Comparison of ENCODE assay signal across 14 cellular contexts in genomic region chr11:116070555-116070954, GRCh38.
DNase-seq lines count a peak whose midpoint lies in the region; ATAC-seq and TF ChIP-seq lines count a peak whose summit lies in the region.
"Had no signal": no experiment of that assay in that cellular context is flagged by ENCODE, and none has a peak within 500 bp of the region (broad histone marks: within the 10 kb centered on the region; RNA-seq: fewer than 3 reads in every experiment).

No MANE protein-coding gene starts in this region.

- peaks cover 3% of the 10 kb centered on the region for H3K9me3 ChIP-seq in mesodermal cell (ENCODE audit: control insufficient read depth, low read length)
- H3K9me3 ChIP-seq: A549 had no signal

- 79 to 83% methylated on average over 3 to 4 of the region's 4 CpGs for WGBS in mesodermal cell (ENCODE audit: insufficient coverage in 2 of 2), 2 experiments

- H3K4me3 ChIP-seq in mesodermal cell (ENCODE audit: extremely low read depth, insufficient read depth, low read length, poor library complexity, severe bottlenecking), result no peak overlapping the region
- H3K4me3 ChIP-seq: A549, GM23338 had no signal

- peak; percentile 92 for DNase-seq in islet precursor cell
- no peak for DNase-seq in hippocampal formation (lab: John Stamatoyannopoulos, UW)
- DNase-seq in NCI-H2171 (lab: John Stamatoyannopoulos, UW), result no peak
- no peak for DNase-seq in NCI-H446 (lab: John Stamatoyannopoulos, UW)
- DNase-seq in RPMI8226, result no peak
- DNase-seq: CD8-positive, alpha-beta T cell; COR-L47; DND-41; GF-D8; H9 had no signal

- H3K27ac ChIP-seq in mesodermal cell (ENCODE audit: low read depth, low read length, severe bottlenecking), result peak overlapping the region; percentile 12
- H3K27ac ChIP-seq: A549 had no signal

- peaks cover 48% of the 10 kb centered on the region for H3K4me1 ChIP-seq in mesodermal cell (ENCODE audit: control insufficient read depth, insufficient read depth, low read length, poor library complexity, severe bottlenecking)
- H3K4me1 ChIP-seq: A549 had no signal

- no peak for ATAC-seq in SK-N-SH treated with all-trans-retinoic acid at 6 μM for 48 hours
- ATAC-seq: A549; CD8-positive, alpha-beta T cell; GM23338 had no signal

- H3K36me3 ChIP-seq in mesodermal cell (ENCODE audit: control insufficient read depth, insufficient read depth, low read length), result no peaks in the 10 kb centered on the region

TF ChIP-seq in SK-N-SH treated with all-trans-retinoic acid at 6 μM for 48 hours, 23 proteins besides CTCF, POLR2A, EP300 and RAD21:
- no peak for TF ChIP-seq ZFP30 (CRISPR knock-in tag; IDR thresholded peaks at IDR 0.05)
- TF ChIP-seq POU6F1 (CRISPR knock-in tag; IDR thresholded peaks at IDR 0.05; ENCODE audit: borderline replicate concordance, low read depth), result no peak
- 0 out of 2 replicates have a peak, but pooled peaks have one; percentile 19 for TF ChIP-seq TCF4 (CRISPR knock-in tag; IDR thresholded peaks at IDR 0.05; ENCODE audit: borderline replicate concordance)
- TF ChIP-seq ZNF70 (CRISPR knock-in tag; IDR thresholded peaks at IDR 0.05), result no peak
- no peak for TF ChIP-seq TOX (CRISPR knock-in tag; IDR thresholded peaks at IDR 0.05; ENCODE audit: borderline replicate concordance)
- TF ChIP-seq TSHZ2 (CRISPR knock-in tag; IDR thresholded peaks at IDR 0.05), result no peak
- no peak for TF ChIP-seq CSDC2 (CRISPR knock-in tag; IDR thresholded peaks at IDR 0.05)
- no peak for TF ChIP-seq PPARA (CRISPR knock-in tag; IDR thresholded peaks at IDR 0.05; ENCODE audit: borderline replicate concordance)
